ENCODE assay signal across 1 cellular context in genomic region chr2:28445448-28446258, GRCh38.
TF ChIP-seq lines count a peak whose summit lies in the region.

No MANE protein-coding gene starts in this region.

TF ChIP-seq in K562, 482 proteins besides CTCF, POLR2A, EP300 and RAD21 (continued from another document):
- TF ChIP-seq ATF3 (IDR thresholded peaks at IDR 0.05) (peak; percentile 80), ATF3 (CRISPR knock-in tag; conservative IDR thresholded peaks at IDR 0.05) (no peak), VEZF1 (CRISPR knock-in tag; IDR thresholded peaks at IDR 0.05) (peak; percentile 60), MEIS2 (IDR thresholded peaks at IDR 0.05; ENCODE audit: partially characterized antibody) (peak; percentile 58), JUND (IDR thresholded peaks at IDR 0.05; ENCODE audit: borderline replicate concordance, low read depth, low read length) (peak; percentile 43; the same call in 1 of the 2 replicates), JUND (tag; IDR thresholded peaks at IDR 0.05; ENCODE audit: borderline replicate concordance, low read depth, low read length) (no peak; the same call in 2 of the 3 replicates), FOS (IDR thresholded peaks at IDR 0.05; ENCODE audit: extremely low read depth, insufficient read length) (peak; percentile 36), RNF2 (IDR thresholded peaks at IDR 0.05) (no peak), ZNF551 (CRISPR knock-in tag; IDR thresholded peaks at IDR 0.05) (no peak), JUN (IDR thresholded peaks at IDR 0.05; ENCODE audit: borderline replicate concordance, low read depth, low read length) (peak; percentile 89), JUN (CRISPR knock-in tag; IDR thresholded peaks at IDR 0.05; ENCODE audit: borderline replicate concordance) (no peak)
